8 cellular contexts compared by ENCODE assay signal in the genomic region with DNA sequence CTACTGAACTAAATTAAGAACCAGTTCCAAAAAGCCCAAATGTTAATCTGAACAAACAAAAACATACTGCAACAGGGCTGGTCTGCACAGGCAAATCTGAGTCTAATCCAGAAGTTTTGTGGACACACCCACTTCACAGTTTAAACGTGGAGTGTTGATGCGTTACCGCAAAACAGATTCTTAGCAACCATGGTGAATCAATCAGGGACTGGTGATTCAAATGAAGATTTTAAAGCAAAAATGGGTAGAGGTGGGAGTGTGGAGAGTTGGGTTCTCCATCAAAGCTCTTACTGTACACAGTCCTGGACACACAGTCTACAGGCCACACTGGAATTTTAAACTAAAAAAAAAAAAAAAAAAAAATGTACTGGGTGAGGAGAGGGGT. TPM values are rescaled to one million over a fixed set of nuclear protein-coding genes. Genes with fewer than 3 reads are reported as not detected.
DNase-seq lines count a peak whose midpoint lies in the region; ATAC-seq, FAIRE-seq and TF ChIP-seq lines count a peak whose summit lies in the region.

No MANE protein-coding gene starts in this region.

- H3K9ac ChIP-seq in IMR-90 (ENCODE audit: low read depth, low read length), result peak overlapping the region; percentile 39; the same call in 1 of the 2 replicates
- no peak overlapping the region for H3K9ac ChIP-seq in K562 (ENCODE audit: insufficient read depth in 1 of 2, low read depth in 2 of 2, low read length in 2 of 2)

- H3K9me3 ChIP-seq in IMR-90 (ENCODE audit: control insufficient read depth, insufficient read depth, low read length) (no peaks in the 10 kb centered on the region), K562 (replicated peaks; ENCODE audit: control insufficient read depth, insufficient read depth, low read depth, low read length) (no peaks in the 10 kb centered on the region), right lobe of liver (no peaks in the 10 kb centered on the region)

- BruUV-seq in IMR-90 (replicated peaks; lab: Mats Ljungman, UMichigan) (no TSS peak), K562 (replicated peaks; lab: Mats Ljungman, UMichigan) (no TSS peak)

- H3K4ac ChIP-seq in IMR-90 (ENCODE audit: low read depth, low read length), result peak overlapping the region; percentile 23; the same call in 1 of the 2 replicates

- peak overlapping the region; percentile 53 for H3K14ac ChIP-seq in IMR-90 (replicated peaks; ENCODE audit: low read depth, low read length)

- H4K5ac ChIP-seq in IMR-90 (ENCODE audit: low read depth, low read length), result peak overlapping the region; percentile 31; the same call in 1 of the 2 replicates

- H2BK120ac ChIP-seq in IMR-90 (ENCODE audit: low read depth, low read length), result peak overlapping the region; percentile 26

- TF ChIP-seq POLR2A in IMR-90 (IDR thresholded peaks at IDR 0.05; ENCODE audit: low read depth, low read length), result no peak; the same call in 1 of the 2 replicates
- no peak for TF ChIP-seq POLR2A in K562 (conservative IDR thresholded peaks at IDR 0.05)
- no peak for TF ChIP-seq POLR2A in right lobe of liver (IDR thresholded peaks at IDR 0.05)

- in situ Hi-C loops in IMR-90 (cut with MboI; ENCODE audit: low sequenced_read_pairs), result no loop called here
- in situ Hi-C loops in K562 (cut with MboI), result no loop called here

- intact Hi-C loops in IMR-90 (cut with micrococcal nuclease), result loop anchor here (2.0 kb wide), 2 partner anchors 18 to 34 kb away; no protein-coding TSS in a partner anchor
- intact Hi-C loops in K562 (cut with micrococcal nuclease), result no loop called here
- intact Hi-C loops in right lobe of liver (cut with DNase I), result no loop called here

- ATAC-seq in IMR-90 (ENCODE audit: low read depth) (no peak; the same call in 1 of the 2 replicates), K562 (no peak), right lobe of liver (peak; percentile 16 to 66 (median 48))

- WGBS in IMR-90 (ENCODE audit: extremely low coverage in 2 of 2, insufficient read length in 1 of 2), 2 experiments, result no CpG with 5 or more reads among the region's 3 CpGs
- 5% methylated on average over 3 of the region's 3 CpGs for WGBS in K562 (ENCODE audit: insufficient coverage, low coverage, missing lambda C conversion rate)
- WGBS in right lobe of liver (ENCODE audit: insufficient coverage, low coverage, low lambda C conversion rate, missing lambda C conversion rate), result 0% methylated on average over 3 of the region's 3 CpGs

- peak overlapping the region; percentile 68 for H2BK5ac ChIP-seq in IMR-90 (ENCODE audit: low read depth, low read length, poor library complexity, severe bottlenecking)

- H3K27ac ChIP-seq in IMR-90 (ENCODE audit: insufficient read depth, low read length), result peak overlapping the region; percentile 42
- H3K27ac ChIP-seq in K562 (ENCODE audit: extremely low read depth, low read depth, low read length), result peak overlapping the region; percentile 46; the same call in 1 of the 3 replicates
- peak overlapping the region; percentile 43 to 84 (median 82) for H3K27ac ChIP-seq in right lobe of liver

- H3K56ac ChIP-seq in IMR-90 (ENCODE audit: extremely low read depth, insufficient read depth, low read length), result peak overlapping the region; percentile 53; the same call in 1 of the 2 replicates

- peaks cover 4 to 46% of the 10 kb centered on the region in 2 experiments; a peak in 2 of 4 replicates for H3K79me1 ChIP-seq in IMR-90 (ENCODE audit: low read depth in 1 of 2, low read length in 2 of 2)

- POLR2A ChIA-PET in IMR-90 (lab: Charles Lee; ENCODE audit: unreplicated experiment), result interaction anchor here (1.0 kb wide), 1 partner anchor 20 kb away, joined by 3 read pairs; no protein-coding TSS in a partner anchor
- POLR2A ChIA-PET in K562 (lab: Yijun Ruan, JAX), result interaction anchor here (0.6 to 5.6 kb wide), 2 partner anchors 10 to 20 kb away, joined by 3 to 38 read pairs; no protein-coding TSS in a partner anchor

- H3K4me1 ChIP-seq in IMR-90 (ENCODE audit: control insufficient read depth, insufficient read depth, low read length) (peaks cover 40% of the 10 kb centered on the region), K562 (replicated peaks in 1 of 2; ENCODE audit: control insufficient read depth in 2 of 2, insufficient read depth in 2 of 2, low read length in 2 of 2) (peaks cover 18 to 35% of the 10 kb centered on the region in 2 experiments), right lobe of liver (peaks cover 0 to 79% (median 37%) of the 10 kb centered on the region in 4 donors)

- no peak for TF ChIP-seq EP300 in K562 (IDR thresholded peaks at IDR 0.05; ENCODE audit: low read length)

- TF ChIP-seq RAD21 in IMR-90 (IDR thresholded peaks at IDR 0.05; ENCODE audit: low read length), result no peak
- TF ChIP-seq RAD21 in K562 (CRISPR knock-in tag; conservative IDR thresholded peaks at IDR 0.05 in 1 of 2, IDR thresholded peaks at IDR 0.05 in 1 of 2), result no peak

- peak overlapping the region in 1 of 2 experiments; percentile 19; a peak in 2 of 4 replicates for H4K8ac ChIP-seq in IMR-90 (ENCODE audit: low read depth in 2 of 2, low read length in 2 of 2)

- TF ChIP-seq CTCF in IMR-90 (conservative IDR thresholded peaks at IDR 0.05; ENCODE audit: low read depth, low read length) (no peak), K562 (IDR thresholded peaks at IDR 0.05 in 2 of 3, conservative IDR thresholded peaks at IDR 0.05 in 1 of 3; ENCODE audit: insufficient read depth in 2 of 3, low read depth in 1 of 3, low read length in 3 of 3) (no peak), right lobe of liver (IDR thresholded peaks at IDR 0.05) (no peak)

- H3K79me2 ChIP-seq in K562 (ENCODE audit: control insufficient read depth, insufficient read depth, low read length), result peaks cover 98% of the 10 kb centered on the region

- peaks cover 97% of the 10 kb centered on the region for H4K20me1 ChIP-seq in IMR-90 (ENCODE audit: insufficient read depth, low read length)
- peaks cover 70% of the 10 kb centered on the region for H4K20me1 ChIP-seq in K562 (replicated peaks; ENCODE audit: control insufficient read depth, insufficient read depth, low read length)

- H3K18ac ChIP-seq in IMR-90 (ENCODE audit: low read depth, low read length), result peak overlapping the region; percentile 58; the same call in 1 of the 2 replicates

- H3K36me3 ChIP-seq in IMR-90 (ENCODE audit: control insufficient read depth, insufficient read depth, low read length) (peaks cover 32% of the 10 kb centered on the region), K562 (ENCODE audit: control insufficient read depth, insufficient read depth, low read length) (peaks cover 64% of the 10 kb centered on the region; the same call in 2 of the 3 replicates), right lobe of liver (no peaks in the 10 kb centered on the region)

- peak overlapping the region; percentile 80; the same call in 1 of the 2 replicates for H3K23ac ChIP-seq in IMR-90 (ENCODE audit: low read depth, low read length)

- no peak overlapping the region for H2BK15ac ChIP-seq in IMR-90 (ENCODE audit: low read depth, low read length)

- CTCF ChIA-PET in IMR-90 (lab: Yijun Ruan, JAX) (interaction anchor here (0.6 kb wide), 1 partner anchor 38 kb away, joined by 5 read pairs; no protein-coding TSS in a partner anchor), K562 (lab: Yijun Ruan, JAX; ENCODE audit: low intra/inter-chr PET ratio) (no interaction called here)

- no peaks in the 10 kb centered on the region for H3K27me3 ChIP-seq in IMR-90 (ENCODE audit: control insufficient read depth, insufficient read depth, low read length)
- no peaks in the 10 kb centered on the region for H3K27me3 ChIP-seq in K562 (ENCODE audit: control insufficient read depth in 2 of 2, insufficient read depth in 2 of 2, low read length in 2 of 2)
- H3K27me3 ChIP-seq in right lobe of liver, result no peaks in the 10 kb centered on the region

- dilution Hi-C loops in IMR-90 (cut with HindIII; ENCODE audit: low sequenced_read_pairs, unreplicated experiment), result no loop called here

- H4K91ac ChIP-seq in IMR-90 (ENCODE audit: insufficient read depth, low read depth, low read length), result no peak overlapping the region; the same call in 1 of the 2 replicates

- no peak overlapping the region for H2AK9ac ChIP-seq in IMR-90 (replicated peaks; ENCODE audit: low read depth, low read length, poor library complexity)

- no peak for FAIRE-seq in K562 (lab: Jason Lieb, UNC)

- peak overlapping the region; percentile 48 for H2AK5ac ChIP-seq in IMR-90 (ENCODE audit: low read depth, low read length)

- H3K4me3 ChIP-seq in IMR-90 (ENCODE audit: insufficient read depth, low read depth, low read length) (no peak overlapping the region), K562 (no peak overlapping the region), right lobe of liver (no peak overlapping the region)

- peaks cover 15% of the 10 kb centered on the region for H3K9me1 ChIP-seq in IMR-90 (ENCODE audit: insufficient read depth, low read length)
- H3K9me1 ChIP-seq in K562 (ENCODE audit: control insufficient read depth, insufficient read depth, low read length), result peaks cover 14% of the 10 kb centered on the region

- peak overlapping the region; percentile 72; the same call in 1 of the 2 replicates for H3K4me2 ChIP-seq in IMR-90 (ENCODE audit: low read depth, low read length)
- H3K4me2 ChIP-seq in K562 (ENCODE audit: insufficient read depth, low read length), result no peak overlapping the region

- H2BK20ac ChIP-seq in IMR-90 (ENCODE audit: low read depth, low read length), result peak overlapping the region; percentile 6; the same call in 1 of the 2 replicates

- H2AFZ ChIP-seq in IMR-90 (replicated peaks; ENCODE audit: low read length, poor library complexity) (no peak overlapping the region), K562 (ENCODE audit: low read depth, low read length) (no peak overlapping the region)

- peak; percentile 53 for DNase-seq in AG20443 (ENCODE audit: low spot score)
- DNase-seq in IMR-90, result peak; percentile 78
- peak in 1 of 4 experiments; percentile 44 for DNase-seq in K562 (ENCODE audit: extremely low read depth in 1 of 4, low spot score in 3 of 4)
- DNase-seq in right lobe of liver, result no peak
- no peak for DNase-seq in retina
- DNase-seq in GM19238 (ENCODE audit: insufficient read length, low spot score), result no peak
- DNase-seq in MV-4-11 (lab: John Stamatoyannopoulos, UW), result no peak
- DNase-seq in superior temporal gyrus (ENCODE audit: extremely low spot score), result no peak

RNA-seq across cellular contexts. Expression of gene ANXA2, which starts 5.2 kb away (rescaled TPM):
- total RNA-seq in IMR-90 (2012; rRNA removed), result 6,979 and 8,412 TPM in 2 replicates
- 6,722 and 7,454 TPM in 2 replicates for polyA plus RNA-seq in IMR-90 (2012; rRNA removed)
- 2,230 and 5,114 TPM in 2 replicates for polyA plus RNA-seq in IMR-90 (2012; cell fraction: cytosol; rRNA removed)
- polyA plus RNA-seq in IMR-90 (2012; cell fraction: nucleus; rRNA removed; ENCODE audit: low replicate concordance), result 764 and 3,092 TPM in 2 replicates
- total RNA-seq in K562 (2011; cell fraction: chromatin; rRNA removed; ENCODE audit: low replicate concordance), result 164 and 212 TPM in 2 replicates
- total RNA-seq in K562 (2011; cell fraction: nucleolus; rRNA removed), result 137 and 142 TPM in 2 replicates
- total RNA-seq in K562 (2011; cell fraction: nucleoplasm; rRNA removed), result 205 and 289 TPM in 2 replicates
- total RNA-seq in K562 (2014; rRNA removed), result 348 and 357 TPM in 2 replicates
- total RNA-seq in K562 (2014; rRNA removed; fragmentation: Illumina TruSeq; extraction: Trizol), result 452 and 478 TPM in 2 replicates
- total RNA-seq in K562 (2015; rRNA removed; fragmentation: Illumina TruSeq; extraction: Trizol), result 361 and 377 TPM in 2 replicates
- 298 and 301 TPM in 2 replicates for total RNA-seq in K562 (2021)
- polyA plus RNA-seq in K562 (2011; rRNA removed), result 505 and 549 TPM in 2 replicates
- 382 and 535 TPM in 2 replicates for polyA plus RNA-seq in K562 (2011; cell fraction: cytosol; rRNA removed)
- polyA plus RNA-seq in K562 (2011; cell fraction: nucleus; rRNA removed), result 156 and 264 TPM in 2 replicates
- polyA plus RNA-seq in K562 (2012), result 225 and 402 TPM in 2 replicates
- 545 and 579 TPM in 2 replicates for polyA plus RNA-seq in K562 (2014; fragmentation: Illumina TruSeq; extraction: Trizol)
- polyA plus RNA-seq in K562 (2014; fragmentation: Nextera tagmentation; extraction: Ambion mirVana), result 1,000 to 10,000 TPM in 1 of 2 experiments, 100 to 1,000 TPM in 1; 826 to 1,102 TPM
- 451 and 471 TPM in 2 replicates for polyA plus RNA-seq in K562 (2014; rRNA removed)
- polyA minus RNA-seq in K562 (2011; rRNA and poly(A)+ RNA removed), result 663 and 682 TPM in 2 replicates
- 189 and 192 TPM in 2 replicates for polyA minus RNA-seq in K562 (2011; cell fraction: cytosol; rRNA and poly(A)+ RNA removed)
- polyA minus RNA-seq in K562 (2011; cell fraction: nucleus; rRNA and poly(A)+ RNA removed), result 71.9 and 132 TPM in 2 replicates
- 100 to 1,000 TPM in 3 of 6 experiments, 10 to 100 TPM in 3; 62.2 to 419 (median 178) TPM for total RNA-seq in right lobe of liver

Comparison
In these comparisons a context has a peak if more than half of its experiments do, and no peak if none do; other contexts are left out.
1. DNase-seq: peak in AG20443 (single experiment) and IMR-90 (single experiment); none in right lobe of liver (0 of 3), retina (single experiment), GM19238 (single experiment), MV-4-11 (single experiment) and superior temporal gyrus (single experiment).
2. ATAC-seq: peak in right lobe of liver (4 of 4); none in IMR-90 (single experiment) and K562 (single experiment).
3. RNA of gene ANXA2, which starts 5.2 kb away (total RNA-seq): 6,979 to 8,412 TPM in IMR-90; 137 to 478 TPM in K562 and 62.2 to 419 TPM in right lobe of liver; every median in the first group is over 10 times any median in the second.
4. Peak in every context shown above with its lines, with median percentiles within 50 percentile points of each other: H3K27ac ChIP-seq.